Comparison of ENCODE assay signal across 27 cellular contexts in genomic region chr3:129358177-129359101, GRCh38.
DNase-seq lines count a peak whose midpoint lies in the region; ATAC-seq, FAIRE-seq and TF ChIP-seq lines count a peak whose summit lies in the region.
"Had no signal": no experiment of that assay in that cellular context is flagged by ENCODE, and none has a peak within 500 bp of the region (broad histone marks: within the 10 kb centered on the region; RNA-seq: fewer than 3 reads in every experiment).

No MANE protein-coding gene starts in this region.

- H3K4me3 ChIP-seq in Panc1 (ENCODE audit: low read depth in 2 of 2, low read length in 2 of 2) (no peak overlapping the region), right cardiac atrium (ENCODE audit: low read length) (no peak overlapping the region)
- H3K4me3 ChIP-seq: dorsolateral prefrontal cortex, gastrocnemius medialis, lung, smooth muscle cell, thyroid gland had no signal

- in situ Hi-C loops in Panc1 (cut with HindIII; ENCODE audit: low pct_unique_long_range_greater_than_20kb, low sequenced_read_pairs) = no loop called here

- H3K4me1 ChIP-seq in Panc1 (ENCODE audit: control insufficient read depth, insufficient read depth, low read length) (no peaks in the 10 kb centered on the region; the same call in 1 of the 2 replicates), right cardiac atrium (ENCODE audit: control insufficient read depth, insufficient read depth, low read length) (peaks cover 3% of the 10 kb centered on the region)
- H3K4me1 ChIP-seq: gastrocnemius medialis, thyroid gland had no signal

- ATAC-seq in stimulated activated naive CD8-positive, alpha-beta T cell treated with anti-CD3 and anti-CD28 coated beads, Interleukin-15, amount 100 ng/mL, for 72 hours = peak; percentile 28
- no peak for ATAC-seq in stimulated activated naive CD8-positive, alpha-beta T cell treated with anti-CD3 and anti-CD28 coated beads, Interleukin-15, Interleukin-2, amounts not matched to agents 100 U/mL and 50 U/mL, for 24 hours
- ATAC-seq in Panc1 (peak; percentile 61; the same call in 1 of the 2 replicates), right cardiac atrium (peak; percentile 11 to 17), HG03520 (IDR thresholded peaks at IDR 0.05; ENCODE audit: unreplicated experiment) (no peak)
- ATAC-seq: CD8-positive, alpha-beta T cell; gastrocnemius medialis; stimulated activated naive B cell treated with anti-CD40 and anti-IgM and Interleukin-4, amounts not matched to agents 10 μg/mL and 1 μg/mL and 100 μg/mL, for 72 hours had no signal

- H3K27ac Mint-ChIP-seq in stimulated activated naive CD8-positive, alpha-beta T cell treated with anti-CD3 and anti-CD28 coated beads, Interleukin-15, amount 100 ng/mL, for 72 hours = peak overlapping the region in 1 of 2 donors; percentile 85
- H3K27ac Mint-ChIP-seq: CD8-positive, alpha-beta T cell; stimulated activated naive B cell treated with anti-CD40 and anti-IgM and Interleukin-4, amounts not matched to agents 10 μg/mL and 1 μg/mL and 100 μg/mL, for 72 hours had no signal

- H3K27ac ChIP-seq in Panc1 (ENCODE audit: low read length) (no peak overlapping the region), right cardiac atrium (ENCODE audit: low read length) (no peak overlapping the region)
- H3K27ac ChIP-seq: dorsolateral prefrontal cortex, gastrocnemius medialis, thyroid gland had no signal

- 78% methylated on average over 23 of the region's 23 CpGs for WGBS in right cardiac atrium

- no peak for DNase-seq in stimulated activated naive CD8-positive, alpha-beta T cell treated with anti-CD3 and anti-CD28 coated beads, Interleukin-15, amount 100 ng/mL, for 72 hours
- DNase-seq in stimulated activated naive CD8-positive, alpha-beta T cell treated with anti-CD3 and anti-CD28 coated beads, Interleukin-15, Interleukin-2, amounts not matched to agents 100 U/mL and 50 U/mL, for 24 hours = no peak
- DNase-seq in Panc1 (ENCODE audit: low read depth, low spot score) = no peak
- no peak for DNase-seq in right cardiac atrium
- no peak for DNase-seq in NCI-H1092 (lab: John Stamatoyannopoulos, UW)
- no peak for DNase-seq in RCC 7860 (ENCODE audit: low spot score)
- DNase-seq: activated naive CD4-positive, alpha-beta T cell treated with anti-CD3 and anti-CD28 coated beads, Interleukin-2, amount 50 U/mL, for 16 hours; activated T-cell treated with anti-CD3 and anti-CD28 coated beads, Interleukin-2, amount 50 U/mL, for 48 hours; anterior cingulate cortex; CD8-positive, alpha-beta T cell; DMS53; dorsolateral prefrontal cortex; erythroblast; gastrocnemius medialis; GDM1; hippocampal formation; NCI-H1417 treated with DMSO at 0.1 percent for 48 hours; NCI-H2107; NCI-H524 treated with DMSO at 0.1 percent for 48 hours; stimulated activated CD4-positive, alpha-beta T cell treated with anti-CD3 and anti-CD28 coated beads, Interleukin-2, amount 100 ng/mL, for 48 hours; stimulated activated naive B cell treated with anti-CD40 and anti-IgM and Interleukin-4, amounts not matched to agents 10 μg/mL and 1 μg/mL and 100 μg/mL, for 72 hours; T-helper 1 cell; thyroid gland had no signal

- CTCF ChIA-PET in Panc1 (lab: Charles Lee) = no interaction called here

- no peak overlapping the region for H3K4me3 Mint-ChIP-seq in stimulated activated naive CD8-positive, alpha-beta T cell treated with anti-CD3 and anti-CD28 coated beads, Interleukin-15, amount 100 ng/mL, for 72 hours
- H3K4me3 Mint-ChIP-seq: CD8-positive, alpha-beta T cell; central memory CD8-positive, alpha-beta T cell; stimulated activated naive B cell treated with anti-CD40 and anti-IgM and Interleukin-4, amounts not matched to agents 10 μg/mL and 1 μg/mL and 100 μg/mL, for 72 hours had no signal

- no peak for FAIRE-seq in RCC 7860 (lab: Jason Lieb, UNC)

- no peaks in the 10 kb centered on the region for H3K27me3 ChIP-seq in Panc1 (ENCODE audit: control insufficient read depth, insufficient read depth, low read length)
- H3K27me3 ChIP-seq in right cardiac atrium (ENCODE audit: control insufficient read depth, insufficient read depth) = no peaks in the 10 kb centered on the region
- H3K27me3 ChIP-seq: dorsolateral prefrontal cortex, gastrocnemius medialis, thyroid gland had no signal

- H3K36me3 ChIP-seq in Panc1 (ENCODE audit: control insufficient read depth, insufficient read depth, low read length) = no peaks in the 10 kb centered on the region
- H3K36me3 ChIP-seq: gastrocnemius medialis, thyroid gland had no signal

- intact Hi-C loops in Panc1 (cut with micrococcal nuclease; ENCODE audit: unreplicated experiment) = no loop called here
- intact Hi-C loops in right cardiac atrium (cut with DNase I) = no loop called here

- H3K27me3 Mint-ChIP-seq in stimulated activated naive CD8-positive, alpha-beta T cell treated with anti-CD3 and anti-CD28 coated beads, Interleukin-15, amount 100 ng/mL, for 72 hours = no peaks in the 10 kb centered on the region
- H3K27me3 Mint-ChIP-seq: stimulated activated naive B cell treated with anti-CD40 and anti-IgM and Interleukin-4, amounts not matched to agents 10 μg/mL and 1 μg/mL and 100 μg/mL, for 72 hours had no signal

- POLR2A ChIA-PET in Panc1 (lab: Charles Lee) = interaction anchor here (0.5 kb wide), 1 partner anchor 80 kb away, joined by 4 read pairs; no protein-coding TSS in a partner anchor

- TF ChIP-seq CTCF in Panc1 (IDR thresholded peaks at IDR 0.05) = no peak

- BruUV-seq in Panc1 (replicated peaks; lab: Mats Ljungman, UMichigan) = no TSS peak

- no peaks in the 10 kb centered on the region for H3K9me3 ChIP-seq in Panc1 (ENCODE audit: control insufficient read depth, insufficient read depth, low read depth, low read length)
- H3K9me3 ChIP-seq in right cardiac atrium (ENCODE audit: control insufficient read depth, low read length) = no peaks in the 10 kb centered on the region
- H3K9me3 ChIP-seq: gastrocnemius medialis, thyroid gland had no signal

- no peaks in the 10 kb centered on the region for H3K9me3 Mint-ChIP-seq in stimulated activated naive CD8-positive, alpha-beta T cell treated with anti-CD3 and anti-CD28 coated beads, Interleukin-15, amount 100 ng/mL, for 72 hours
- H3K9me3 Mint-ChIP-seq: CD8-positive, alpha-beta T cell; central memory CD8-positive, alpha-beta T cell; stimulated activated naive B cell treated with anti-CD40 and anti-IgM and Interleukin-4, amounts not matched to agents 10 μg/mL and 1 μg/mL and 100 μg/mL, for 72 hours had no signal

- H3K4me1 Mint-ChIP-seq in stimulated activated naive CD8-positive, alpha-beta T cell treated with anti-CD3 and anti-CD28 coated beads, Interleukin-15, amount 100 ng/mL, for 72 hours = peaks cover under 1% of the 10 kb centered on the region
- H3K4me1 Mint-ChIP-seq: central memory CD8-positive, alpha-beta T cell; stimulated activated naive B cell treated with anti-CD40 and anti-IgM and Interleukin-4, amounts not matched to agents 10 μg/mL and 1 μg/mL and 100 μg/mL, for 72 hours had no signal

Comparison
In these comparisons a context has a peak if more than half of its experiments do, and no peak if none do; other contexts are left out.
1. ATAC-seq: peak in stimulated activated naive CD8-positive, alpha-beta T cell treated with anti-CD3 and anti-CD28 coated beads, Interleukin-15, amount 100 ng/mL, for 72 hours (single experiment), Panc1 (single experiment) and right cardiac atrium (2 of 2); none in stimulated activated naive CD8-positive, alpha-beta T cell treated with anti-CD3 and anti-CD28 coated beads, Interleukin-15, Interleukin-2, amounts not matched to agents 100 U/mL and 50 U/mL, for 24 hours (single experiment) and HG03520 (single experiment).